Comparison of ENCODE assay signal across 1 cellular context in the genomic region with DNA sequence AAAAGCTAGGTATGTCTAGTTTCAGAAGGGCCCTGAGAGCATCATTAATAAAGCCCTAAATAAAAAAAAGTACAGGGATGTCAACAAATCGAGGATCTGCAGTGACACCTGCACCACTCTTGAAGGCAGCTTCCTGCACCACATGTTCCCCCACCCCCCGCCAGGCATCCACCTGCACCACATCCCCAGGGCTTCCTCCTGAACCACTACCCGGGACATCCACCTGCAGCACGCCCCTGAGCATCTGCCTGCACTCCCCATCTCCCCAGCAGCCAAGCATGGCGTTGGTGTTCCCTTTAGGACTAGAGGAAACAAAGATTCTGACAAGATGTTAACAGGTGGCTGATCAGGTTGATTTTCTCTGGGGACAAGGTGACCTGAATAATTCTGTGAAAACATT.
TF ChIP-seq lines count a peak whose summit lies in the region.

No MANE protein-coding gene starts in this region.

TF ChIP-seq in HEK293, 187 proteins besides CTCF, POLR2A, EP300 and RAD21 (continued from another document):
- TF ChIP-seq ZBTB10 (tag by site-specific recombination; IDR thresholded peaks at IDR 0.05) = no peak
